11 cellular contexts compared by ENCODE assay signal in genomic region chr13:51747438-51748434, GRCh38.
"Had no signal": no experiment of that assay in that cellular context is flagged by ENCODE, and none has a peak within 500 bp of the region (broad histone marks: within the 10 kb centered on the region; RNA-seq: fewer than 3 reads in every experiment).

No MANE protein-coding gene starts in this region.

- H3K27me3 Mint-ChIP-seq: activated T-helper 17 cell treated with anti-CD3 and anti-CD28 coated beads, Interleukin-2, amount 50 U/mL, for 72 hours; type B pancreatic cell had no signal

- ATAC-seq: activated T-helper 17 cell treated with anti-CD3 and anti-CD28 coated beads, Interleukin-2, amount 50 U/mL, for 72 hours; esophagus mucosa had no signal

- H3K27ac Mint-ChIP-seq: activated T-helper 17 cell treated with anti-CD3 and anti-CD28 coated beads, Interleukin-2, amount 50 U/mL, for 72 hours; type B pancreatic cell had no signal

- H3K9me3 Mint-ChIP-seq: activated T-helper 17 cell treated with anti-CD3 and anti-CD28 coated beads, Interleukin-2, amount 50 U/mL, for 72 hours had no signal

- H3K4me3 ChIP-seq: dorsolateral prefrontal cortex had no signal

- H3K4me3 Mint-ChIP-seq: activated T-helper 17 cell treated with anti-CD3 and anti-CD28 coated beads, Interleukin-2, amount 50 U/mL, for 72 hours; type B pancreatic cell had no signal

- DNase-seq: activated CD4-positive, alpha-beta T cell treated with anti-CD3 and anti-CD28 coated beads, Interleukin-2, amount 50 U/mL, for 48 hours; activated naive CD4-positive, alpha-beta T cell treated with Interleukin-2 at 50 U/mL for 16 hours; aorta; dorsolateral prefrontal cortex; hippocampal formation; stimulated activated CD4-positive, alpha-beta T cell treated with anti-CD3 and anti-CD28 coated beads, Interleukin-12 subunit alpha, Interleukin-12 subunit beta, amount 100 ng/mL, for 4 hours; stimulated activated CD4-positive, alpha-beta T cell treated with anti-CD3 and anti-CD28 coated beads, Interleukin-2, amount 100 ng/mL, for 24 hours; T-helper 9 cell had no signal

- H3K27me3 ChIP-seq: dorsolateral prefrontal cortex had no signal
